23 cellular contexts compared by ENCODE assay signal in the genomic region with DNA sequence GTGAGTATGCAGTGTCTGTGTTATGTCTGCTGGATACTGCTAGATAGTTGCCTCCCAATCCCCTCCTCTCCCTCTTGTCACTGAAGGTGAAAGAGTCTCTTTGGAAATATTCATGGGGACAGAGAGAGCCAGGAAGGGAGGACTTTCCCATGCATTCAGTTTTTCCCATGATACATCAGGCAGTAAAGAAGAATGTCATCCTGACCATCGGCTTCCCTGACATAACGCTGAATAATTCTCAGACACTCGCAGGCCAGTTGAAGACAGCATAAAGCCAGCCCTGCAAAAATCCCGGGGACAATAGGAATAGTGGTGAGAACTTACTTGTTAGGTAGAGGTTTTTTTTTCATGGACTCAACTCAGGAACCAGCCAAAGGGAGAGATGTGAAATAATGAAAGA. TPM values are rescaled to one million over a fixed set of nuclear protein-coding genes. Genes with fewer than 3 reads are reported as not detected.
"Had no signal": no experiment of that assay in that cellular context is flagged by ENCODE, and none has a peak within 500 bp of the region (broad histone marks: within the 10 kb centered on the region; RNA-seq: fewer than 3 reads in every experiment).

No MANE protein-coding gene starts in this region.

- H3K9me3 ChIP-seq: heart left ventricle, left ventricle myocardium inferior, mucosa of descending colon, pancreas, right atrium auricular region, right lobe of liver, tibial nerve, upper lobe of left lung had no signal

- H3K27me3 ChIP-seq: heart left ventricle, pancreas, right atrium auricular region, right lobe of liver, tibial nerve, upper lobe of left lung had no signal

- H3K4me3 ChIP-seq: heart left ventricle, left ventricle myocardium inferior, lung, mucosa of descending colon, pancreas, right atrium auricular region, right lobe of liver, smooth muscle cell, tibial nerve, upper lobe of left lung had no signal

- DNase-seq: heart left ventricle; islet precursor cell; left ventricle myocardium inferior; midbrain; mucosa of descending colon; naive thymus-derived CD4-positive, alpha-beta T cell; nucleus accumbens; pancreas; posterior cingulate gyrus; right lobe of liver; stimulated activated CD4-positive, alpha-beta T cell treated with anti-CD3 and anti-CD28 coated beads, Interleukin-1b, Interleukin-23, amount 100 ng/mL, for 48 hours; stimulated activated CD4-positive, alpha-beta T cell treated with anti-CD3 and anti-CD28 coated beads, Interleukin-2, amount 100 ng/mL, for 48 hours; stimulated activated CD4-positive, alpha-beta T cell treated with anti-CD3 and anti-CD28 coated beads, Interleukin-4, amount 100 ng/mL, for 4 hours; stimulated activated CD8-positive, alpha-beta memory T cell treated with anti-CD3 and anti-CD28 coated beads, Interleukin-4, amount 100 ng/mL, for 48 hours; stimulated activated naive CD4-positive, alpha-beta T cell treated with Interleukin-2 at 50 U/mL for 16 hours; stimulated activated naive CD8-positive, alpha-beta T cell treated with anti-CD3 and anti-CD28 coated beads, Interleukin-15, amount 100 ng/mL, for 72 hours; substantia nigra; upper lobe of left lung had no signal

- FAIRE-seq: pancreas had no signal

- H3K36me3 ChIP-seq: heart left ventricle, left ventricle myocardium inferior, pancreas, right atrium auricular region, right lobe of liver, tibial nerve, upper lobe of left lung had no signal

- H3K4me1 ChIP-seq: heart left ventricle, left ventricle myocardium inferior, right atrium auricular region, right lobe of liver, tibial nerve had no signal

- H3K27ac ChIP-seq: heart left ventricle, left ventricle myocardium inferior, right atrium auricular region, right lobe of liver, tibial nerve, upper lobe of left lung had no signal

- ATAC-seq: heart left ventricle; mucosa of descending colon; naive thymus-derived CD4-positive, alpha-beta T cell; pancreas; right lobe of liver; stimulated activated memory B cell treated with anti-CD40 and anti-IgM and Interleukin-4, amounts not matched to agents 10 μg/mL and 1 μg/mL and 100 μg/mL, for 72 hours; stimulated activated naive CD8-positive, alpha-beta T cell treated with anti-CD3 and anti-CD28 coated beads, Interleukin-15, amount 100 ng/mL, for 72 hours had no signal

- H3K4me2 ChIP-seq: smooth muscle cell had no signal

RNA-seq across cellular contexts. Expression of a gene that starts 58.1 kb away (rescaled TPM):
- polyA plus RNA-seq: naive thymus-derived CD4-positive, alpha-beta T cell had no signal
